ENCODE assay signal across 15 cellular contexts in genomic region chr13:106118050-106118449, GRCh38.
DNase-seq lines count a peak whose midpoint lies in the region; ATAC-seq and TF ChIP-seq lines count a peak whose summit lies in the region.
"Had no signal": no experiment of that assay in that cellular context is flagged by ENCODE, and none has a peak within 500 bp of the region (broad histone marks: within the 10 kb centered on the region; RNA-seq: fewer than 3 reads in every experiment).

No MANE protein-coding gene starts in this region.

- H3K14ac ChIP-seq in neuronal stem cell (ENCODE audit: low read length): no peak overlapping the region

- H2AFZ ChIP-seq in neuronal stem cell (ENCODE audit: low read length): peak overlapping the region; percentile 7

- CTCF ChIA-PET in GM10248 (lab: Yijun Ruan, JAX): no interaction called here

- H2BK12ac ChIP-seq in neuronal stem cell (ENCODE audit: low read length): no peak overlapping the region

- no peak overlapping the region for H2BK15ac ChIP-seq in neuronal stem cell (ENCODE audit: low read length)

- WGBS in neuronal stem cell (ENCODE audit: extremely low coverage in 2 of 2, insufficient read length in 2 of 2, insufficient replicate concordance in 1 of 2), 2 donors: no CpG with 5 or more reads among the region's 2 CpGs

- TF ChIP-seq CTCF in epithelial cell of esophagus (IDR thresholded peaks at IDR 0.05; ENCODE audit: insufficient read depth, low read depth, low read length, missing control alignments) (no peak), GM10248 (IDR thresholded peaks at IDR 0.05; ENCODE audit: control extremely low read depth, extremely low read depth, low read depth, missing control alignments) (no peak)

- H3K4me2 ChIP-seq in neuronal stem cell (ENCODE audit: insufficient read depth, low read length, poor library complexity, severe bottlenecking): no peak overlapping the region

- POLR2A ChIA-PET in GM10248 (lab: Yijun Ruan, JAX): no interaction called here

- H3K36me3 ChIP-seq in neuronal stem cell (replicated peaks in 1 of 2; ENCODE audit: control insufficient read depth in 2 of 2, insufficient read depth in 2 of 2, low read length in 2 of 2): no peaks in the 10 kb centered on the region

- H3K79me1 ChIP-seq in neuronal stem cell (ENCODE audit: low read depth, low read length): no peaks in the 10 kb centered on the region

- no peaks in the 10 kb centered on the region for H3K27me3 ChIP-seq in neuronal stem cell (ENCODE audit: control insufficient read depth in 3 of 3, insufficient read depth in 3 of 3, low read depth in 1 of 3, low read length in 3 of 3)

- no peak overlapping the region for H2BK120ac ChIP-seq in neuronal stem cell (ENCODE audit: low read depth, low read length)

- no peaks in the 10 kb centered on the region for H3K9me3 ChIP-seq in neuronal stem cell (replicated peaks in 1 of 2; ENCODE audit: control insufficient read depth in 2 of 2, insufficient read depth in 1 of 2, low read depth in 1 of 2, low read length in 2 of 2)

- no peak overlapping the region for H2BK5ac ChIP-seq in neuronal stem cell (ENCODE audit: low read length)

- DNase-seq in ELR (ENCODE audit: low read depth) (peak; percentile 41), epithelial cell of esophagus (ENCODE audit: low read depth) (peak; percentile 26), neuronal stem cell (ENCODE audit: low spot score) (no peak), NCI-H1694 treated with DMSO at 0.1 percent for 48 hours (lab: John Stamatoyannopoulos, UW) (no peak), GM10248 (ENCODE audit: extremely low spot score) (no peak)
- no peak for DNase-seq in activated effector memory CD4-positive, alpha-beta T cell treated with anti-CD3 and anti-CD28 coated beads, Interleukin-2, amount 50 U/mL, for 16 hours
- DNase-seq: AML-193, H9, KBM-7, NCI-H1417 treated with DMSO at 0.1 percent for 48 hours, NCI-H2227 treated with DMSO at 0.1 percent for 48 hours, NCI-H524, SHP77 had no signal

- no peak overlapping the region for H4K91ac ChIP-seq in neuronal stem cell (ENCODE audit: low read depth, low read length, poor library complexity)

- H3K4me3 ChIP-seq in epithelial cell of esophagus (ENCODE audit: low read length) (no peak overlapping the region), neuronal stem cell (ENCODE audit: low read length in 2 of 2) (no peak overlapping the region)

- no peak overlapping the region for H4K8ac ChIP-seq in neuronal stem cell (ENCODE audit: low read depth, low read length)

- no peak overlapping the region for H3K18ac ChIP-seq in neuronal stem cell (ENCODE audit: low read length)

- H3K27ac ChIP-seq in neuronal stem cell (replicated peaks; ENCODE audit: low read length): no peak overlapping the region

- H3K4ac ChIP-seq in neuronal stem cell (ENCODE audit: low read length): no peak overlapping the region

- ATAC-seq in SK-N-SH treated with all-trans-retinoic acid at 6 μM for 48 hours (peak; percentile 38; the same call in 1 of the 3 replicates), HG03460 (IDR thresholded peaks at IDR 0.05; ENCODE audit: unreplicated experiment) (no peak)

- H3K9ac ChIP-seq in neuronal stem cell (ENCODE audit: low read depth, low read length, poor library complexity): no peak overlapping the region

- H3K4me1 ChIP-seq in neuronal stem cell (ENCODE audit: control insufficient read depth in 2 of 2, insufficient read depth in 1 of 2, low read depth in 1 of 2, low read length in 2 of 2): peaks cover 9 to 15% of the 10 kb centered on the region in 2 donors

- no peak overlapping the region for H2AK5ac ChIP-seq in neuronal stem cell (ENCODE audit: low read depth, low read length)

- H3K23ac ChIP-seq in neuronal stem cell (ENCODE audit: low read depth, low read length, poor library complexity): no peak overlapping the region

TF ChIP-seq in SK-N-SH treated with all-trans-retinoic acid at 6 μM for 48 hours, 23 proteins besides CTCF, POLR2A, EP300 and RAD21:
- no peak for TF ChIP-seq BACH2 (CRISPR knock-in tag; IDR thresholded peaks at IDR 0.05; ENCODE audit: borderline replicate concordance)
- no peak for TF ChIP-seq ARNTL (CRISPR knock-in tag; IDR thresholded peaks at IDR 0.05; ENCODE audit: borderline replicate concordance, low read depth)
- no peak for TF ChIP-seq SNAI2 (CRISPR knock-in tag; IDR thresholded peaks at IDR 0.05)
- no peak for TF ChIP-seq ZFP3 (CRISPR knock-in tag; IDR thresholded peaks at IDR 0.05)
- TF ChIP-seq PATZ1 (CRISPR knock-in tag; IDR thresholded peaks at IDR 0.05; ENCODE audit: borderline replicate concordance): no peak
- TF ChIP-seq TCF4 (CRISPR knock-in tag; IDR thresholded peaks at IDR 0.05; ENCODE audit: borderline replicate concordance): no peak
- TF ChIP-seq PPARA (CRISPR knock-in tag; IDR thresholded peaks at IDR 0.05; ENCODE audit: borderline replicate concordance): no peak
- TF ChIP-seq GLIS3 (CRISPR knock-in tag; IDR thresholded peaks at IDR 0.05): no peak
- TF ChIP-seq ESRRG (CRISPR knock-in tag; IDR thresholded peaks at IDR 0.05): no peak
- no peak for TF ChIP-seq ZNF565 (CRISPR knock-in tag; conservative IDR thresholded peaks at IDR 0.05; ENCODE audit: low read depth)
- TF ChIP-seq CSDC2 (CRISPR knock-in tag; IDR thresholded peaks at IDR 0.05): no peak
TF ChIP-seq in SK-N-SH treated with all-trans-retinoic acid at 6 μM for 48 hours: peak in this region for 0.

Comparison
In these comparisons a context has a peak if more than half of its experiments do, and no peak if none do; other contexts are left out.
1. DNase-seq: peak in ELR (single experiment) and epithelial cell of esophagus (single experiment); none in neuronal stem cell (single experiment), NCI-H1694 treated with DMSO at 0.1 percent for 48 hours (single experiment), activated effector memory CD4-positive, alpha-beta T cell treated with anti-CD3 and anti-CD28 coated beads, Interleukin-2, amount 50 U/mL, for 16 hours (single experiment) and GM10248 (single experiment).